ENCODE assay signal across 20 cellular contexts in genomic region chr15:50655555-50655954, GRCh38.
"Had no signal": no experiment of that assay in that cellular context is flagged by ENCODE, and none has a peak within 500 bp of the region (broad histone marks: within the 10 kb centered on the region; RNA-seq: fewer than 3 reads in every experiment).

No MANE protein-coding gene starts in this region.

- H3K27ac ChIP-seq: epithelial cell of prostate, esophagus muscularis mucosa, gastrocnemius medialis, lower lobe of right lung, pancreas, right lobe of liver had no signal

- DNase-seq: cortex of kidney; dorsolateral prefrontal cortex; effector CD8-positive, alpha-beta T cell; gastrocnemius medialis; heart right ventricle; hypothalamus; kidney glomerular epithelial cell; lower lobe of right lung; mesenchymal stem cell; naive B cell; occipital lobe; pancreas; right lobe of liver; stimulated activated CD4-positive, alpha-beta T cell treated with anti-CD3 and anti-CD28 coated beads, Interleukin-4, amount 100 ng/mL, for 1 hour; stimulated activated naive CD4-positive, alpha-beta T cell treated with Interleukin-2 at 50 U/mL for 16 hours; trophoblast cell had no signal

- H3K27me3 ChIP-seq: dorsolateral prefrontal cortex, esophagus muscularis mucosa, gastrocnemius medialis, heart right ventricle, pancreas, right lobe of liver had no signal

- H3K27me3 Mint-ChIP-seq: naive B cell, progenitor cell of endocrine pancreas had no signal

- H3K9me3 Mint-ChIP-seq: naive B cell, nephron had no signal

- H3K9me3 ChIP-seq: esophagus muscularis mucosa, gastrocnemius medialis, heart right ventricle, lower lobe of right lung, pancreas, right lobe of liver had no signal

- H3K4me1 Mint-ChIP-seq: nephron had no signal

- H3K4me3 ChIP-seq: dorsolateral prefrontal cortex, esophagus muscularis mucosa, gastrocnemius medialis, heart right ventricle, lower lobe of right lung, pancreas, right lobe of liver had no signal

- H3K27ac Mint-ChIP-seq: nephron, progenitor cell of endocrine pancreas had no signal

- ATAC-seq: gastrocnemius medialis, lower lobe of right lung, pancreas, right lobe of liver had no signal

- H3K4me1 ChIP-seq: gastrocnemius medialis, lower lobe of right lung, pancreas, right lobe of liver had no signal

- H3K4me3 Mint-ChIP-seq: naive B cell, nephron had no signal
